In the genomic region with DNA sequence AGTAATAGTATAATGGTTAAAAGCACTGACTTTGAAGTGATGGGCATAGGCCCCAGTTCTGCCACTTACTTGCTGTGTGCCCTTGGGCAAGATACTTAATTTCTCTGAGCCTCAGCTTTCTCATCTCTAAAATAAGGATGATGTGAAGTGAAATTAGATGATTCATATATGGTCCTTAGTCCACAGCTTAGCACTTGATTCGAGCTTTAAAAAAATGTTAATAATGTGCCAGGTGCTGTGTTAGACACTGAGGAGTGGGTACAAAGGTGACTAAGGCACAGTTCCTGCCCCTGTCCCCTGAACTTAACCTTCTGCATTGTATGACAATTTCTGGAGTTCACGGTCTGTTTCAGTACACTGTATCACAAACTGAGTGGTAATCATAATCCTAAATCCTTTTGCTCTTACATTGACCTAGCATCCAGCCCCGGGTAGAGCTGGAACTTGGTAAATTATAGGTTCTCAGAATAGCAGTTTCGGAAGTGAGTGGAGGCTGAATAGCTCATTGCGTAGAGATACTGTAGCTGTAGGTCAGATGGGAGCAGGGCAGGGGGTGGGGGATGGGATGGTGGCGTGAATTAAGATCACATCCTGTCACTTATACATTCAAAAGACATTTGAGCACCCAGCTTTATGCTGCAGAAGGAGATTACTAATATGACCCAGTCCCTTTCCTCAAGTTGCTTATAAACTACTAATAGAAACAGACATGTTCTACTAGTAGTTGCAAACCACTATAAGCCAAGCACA, we compare ENCODE assay signal across 9 cellular contexts. TPM values are rescaled to one million over a fixed set of nuclear protein-coding genes. Genes with fewer than 3 reads are reported as not detected.
A peak's percentile ranks its signal among the peaks of the same experiment; 100 is the strongest.
DNase-seq lines count a peak whose midpoint lies in the region; ATAC-seq and TF ChIP-seq lines count a peak whose summit lies in the region.
"Had no signal": no experiment of that assay in that cellular context is flagged by ENCODE, and none has a peak within 500 bp of the region (broad histone marks: within the 10 kb centered on the region; RNA-seq: fewer than 3 reads in every experiment).

No MANE protein-coding gene starts in this region.

- H3K4me3 ChIP-seq in breast epithelium (peak overlapping the region in 1 of 3 donors; percentile 84), iPS-11a (ENCODE audit: low read depth, low read length) (peak overlapping the region; percentile 86)

- CTCF ChIA-PET in MCF 10A (lab: Yijun Ruan, JAX), result interaction anchor here (0.6 to 2.4 kb wide), 3 partner anchors 10 to 1453 kb away, joined by 3 to 6 read pairs (median 6); no protein-coding TSS in a partner anchor
- CTCF ChIA-PET in WTC11 (lab: Charles Lee), result interaction anchor here (1.3 to 3.3 kb wide), 4 partner anchors 17 to 226 kb away, joined by 3 to 17 read pairs (median 10); no protein-coding TSS in a partner anchor

- H3K27ac ChIP-seq in breast epithelium, result no peak overlapping the region

- ATAC-seq in WTC11 (no peak), GM21717 (IDR thresholded peaks at IDR 0.05; ENCODE audit: unreplicated experiment) (no peak)
- no peak for ATAC-seq in stimulated activated naive CD8-positive, alpha-beta T cell treated with anti-CD3 and anti-CD28 coated beads, Interleukin-15, amount 100 ng/mL, for 72 hours

- H3K4me1 ChIP-seq in breast epithelium, result peaks cover 0 to 6% of the 10 kb centered on the region in 2 donors

- H3K36me3 ChIP-seq in breast epithelium, result no peaks in the 10 kb centered on the region

- TF ChIP-seq POLR2A in breast epithelium (IDR thresholded peaks at IDR 0.05), result no peak

- peak overlapping the region; percentile 98 for H3K27ac Mint-ChIP-seq in MCF 10A (ENCODE audit: low read depth, unreplicated experiment)
- peak overlapping the region; percentile 43 for H3K27ac Mint-ChIP-seq in WTC11
- peak overlapping the region in 1 of 2 donors; percentile 94 for H3K27ac Mint-ChIP-seq in stimulated activated naive CD8-positive, alpha-beta T cell treated with anti-CD3 and anti-CD28 coated beads, Interleukin-15, amount 100 ng/mL, for 72 hours

- POLR2A ChIA-PET in MCF 10A (lab: Yijun Ruan, JAX) (interaction anchor here (0.9 to 6.5 kb wide), 5 partner anchors 13 to 81 kb away, joined by 3 to 88 read pairs (median 29); a partner anchor contains a TSS), WTC11 (lab: Charles Lee) (no interaction called here)

- intact Hi-C loops in MCF 10A (cut with micrococcal nuclease) (no loop called here), breast epithelium (cut with DNase I; ENCODE audit: low total_unique reads) (loop anchor here (10.0 kb wide), 1 partner anchor 1107 kb away; no protein-coding TSS in a partner anchor)

- TF ChIP-seq CTCF in MCF 10A (IDR thresholded peaks at IDR 0.05; ENCODE audit: unreplicated experiment) (no peak), breast epithelium (IDR thresholded peaks at IDR 0.05) (no peak), WTC11 (IDR thresholded peaks at IDR 0.05) (no peak)

- peaks cover 28% of the 10 kb centered on the region for H3K4me1 Mint-ChIP-seq in MCF 10A (ENCODE audit: insufficient read depth, unreplicated experiment)
- peaks cover 24% of the 10 kb centered on the region for H3K4me1 Mint-ChIP-seq in WTC11
- peaks cover 28% of the 10 kb centered on the region for H3K4me1 Mint-ChIP-seq in stimulated activated naive CD8-positive, alpha-beta T cell treated with anti-CD3 and anti-CD28 coated beads, Interleukin-15, amount 100 ng/mL, for 72 hours

- peaks cover 8% of the 10 kb centered on the region for H3K9me3 Mint-ChIP-seq in MCF 10A (ENCODE audit: unreplicated experiment)
- H3K9me3 Mint-ChIP-seq in WTC11, result no peaks in the 10 kb centered on the region; the same call in 1 of the 2 replicates
- H3K9me3 Mint-ChIP-seq in stimulated activated naive CD8-positive, alpha-beta T cell treated with anti-CD3 and anti-CD28 coated beads, Interleukin-15, amount 100 ng/mL, for 72 hours, result peaks cover 0 to 5% of the 10 kb centered on the region in 2 donors

- peaks cover 0 to 8% of the 10 kb centered on the region in 2 donors for H3K9me3 ChIP-seq in breast epithelium

- TSS peak; percentile 25 for BruUV-seq in MCF 10A (replicated peaks; lab: Mats Ljungman, UMichigan)

- H3K27me3 Mint-ChIP-seq in MCF 10A (ENCODE audit: insufficient read depth, unreplicated experiment) (no peaks in the 10 kb centered on the region), WTC11 (ENCODE audit: low read depth) (no peaks in the 10 kb centered on the region; the same call in 1 of the 2 replicates)
- no peaks in the 10 kb centered on the region for H3K27me3 Mint-ChIP-seq in stimulated activated naive CD8-positive, alpha-beta T cell treated with anti-CD3 and anti-CD28 coated beads, Interleukin-15, amount 100 ng/mL, for 72 hours

- H3K4me3 Mint-ChIP-seq in MCF 10A (ENCODE audit: unreplicated experiment), result peak overlapping the region; percentile 98
- peak overlapping the region; percentile 95 for H3K4me3 Mint-ChIP-seq in WTC11
- H3K4me3 Mint-ChIP-seq in stimulated activated naive CD8-positive, alpha-beta T cell treated with anti-CD3 and anti-CD28 coated beads, Interleukin-15, amount 100 ng/mL, for 72 hours, result peak overlapping the region; percentile 85 to 94

- DNase-seq in MCF 10A (ENCODE audit: unreplicated experiment), result no peak
- no peak for DNase-seq in breast epithelium (ENCODE audit: low spot score in 2 of 2)
- no peak for DNase-seq in WTC11 (ENCODE audit: low spot score)
- no peak for DNase-seq in stimulated activated naive CD8-positive, alpha-beta T cell treated with anti-CD3 and anti-CD28 coated beads, Interleukin-15, amount 100 ng/mL, for 72 hours
- no peak for DNase-seq in GM19240 (ENCODE audit: insufficient read length, low spot score)
- DNase-seq in cerebellum (ENCODE audit: low spot score), result no peak
- DNase-seq: WERI-Rb-1 had no signal

- H3K36me3 Mint-ChIP-seq in MCF 10A (ENCODE audit: insufficient read depth, unreplicated experiment), result peaks cover 28% of the 10 kb centered on the region
- peaks cover 35% of the 10 kb centered on the region for H3K36me3 Mint-ChIP-seq in WTC11

- no peaks in the 10 kb centered on the region for H3K27me3 ChIP-seq in breast epithelium

TF ChIP-seq in WTC11, 78 proteins besides CTCF, POLR2A, EP300 and RAD21 (continues in another document):
- no peak for TF ChIP-seq GTF2I (CRISPR knock-in tag; conservative IDR thresholded peaks at IDR 0.05)
- no peak for TF ChIP-seq KAT7 (CRISPR knock-in tag; IDR thresholded peaks at IDR 0.05; ENCODE audit: borderline replicate concordance)
- TF ChIP-seq, protein P1, sequence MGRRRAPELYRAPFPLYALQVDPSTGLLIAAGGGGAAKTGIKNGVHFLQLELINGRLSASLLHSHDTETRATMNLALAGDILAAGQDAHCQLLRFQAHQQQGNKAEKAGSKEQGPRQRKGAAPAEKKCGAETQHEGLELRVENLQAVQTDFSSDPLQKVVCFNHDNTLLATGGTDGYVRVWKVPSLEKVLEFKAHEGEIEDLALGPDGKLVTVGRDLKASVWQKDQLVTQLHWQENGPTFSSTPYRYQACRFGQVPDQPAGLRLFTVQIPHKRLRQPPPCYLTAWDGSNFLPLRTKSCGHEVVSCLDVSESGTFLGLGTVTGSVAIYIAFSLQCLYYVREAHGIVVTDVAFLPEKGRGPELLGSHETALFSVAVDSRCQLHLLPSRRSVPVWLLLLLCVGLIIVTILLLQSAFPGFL (CRISPR knock-in tag; IDR thresholded peaks at IDR 0.05; ENCODE audit: borderline replicate concordance), result no peak
- no peak for TF ChIP-seq IRF2 (CRISPR knock-in tag; IDR thresholded peaks at IDR 0.05; ENCODE audit: borderline replicate concordance, low read depth)
- no peak for TF ChIP-seq FOXJ3 (CRISPR knock-in tag; IDR thresholded peaks at IDR 0.05; ENCODE audit: borderline replicate concordance)
- TF ChIP-seq RORB (CRISPR knock-in tag; IDR thresholded peaks at IDR 0.05), result no peak
- TF ChIP-seq, protein P2, sequence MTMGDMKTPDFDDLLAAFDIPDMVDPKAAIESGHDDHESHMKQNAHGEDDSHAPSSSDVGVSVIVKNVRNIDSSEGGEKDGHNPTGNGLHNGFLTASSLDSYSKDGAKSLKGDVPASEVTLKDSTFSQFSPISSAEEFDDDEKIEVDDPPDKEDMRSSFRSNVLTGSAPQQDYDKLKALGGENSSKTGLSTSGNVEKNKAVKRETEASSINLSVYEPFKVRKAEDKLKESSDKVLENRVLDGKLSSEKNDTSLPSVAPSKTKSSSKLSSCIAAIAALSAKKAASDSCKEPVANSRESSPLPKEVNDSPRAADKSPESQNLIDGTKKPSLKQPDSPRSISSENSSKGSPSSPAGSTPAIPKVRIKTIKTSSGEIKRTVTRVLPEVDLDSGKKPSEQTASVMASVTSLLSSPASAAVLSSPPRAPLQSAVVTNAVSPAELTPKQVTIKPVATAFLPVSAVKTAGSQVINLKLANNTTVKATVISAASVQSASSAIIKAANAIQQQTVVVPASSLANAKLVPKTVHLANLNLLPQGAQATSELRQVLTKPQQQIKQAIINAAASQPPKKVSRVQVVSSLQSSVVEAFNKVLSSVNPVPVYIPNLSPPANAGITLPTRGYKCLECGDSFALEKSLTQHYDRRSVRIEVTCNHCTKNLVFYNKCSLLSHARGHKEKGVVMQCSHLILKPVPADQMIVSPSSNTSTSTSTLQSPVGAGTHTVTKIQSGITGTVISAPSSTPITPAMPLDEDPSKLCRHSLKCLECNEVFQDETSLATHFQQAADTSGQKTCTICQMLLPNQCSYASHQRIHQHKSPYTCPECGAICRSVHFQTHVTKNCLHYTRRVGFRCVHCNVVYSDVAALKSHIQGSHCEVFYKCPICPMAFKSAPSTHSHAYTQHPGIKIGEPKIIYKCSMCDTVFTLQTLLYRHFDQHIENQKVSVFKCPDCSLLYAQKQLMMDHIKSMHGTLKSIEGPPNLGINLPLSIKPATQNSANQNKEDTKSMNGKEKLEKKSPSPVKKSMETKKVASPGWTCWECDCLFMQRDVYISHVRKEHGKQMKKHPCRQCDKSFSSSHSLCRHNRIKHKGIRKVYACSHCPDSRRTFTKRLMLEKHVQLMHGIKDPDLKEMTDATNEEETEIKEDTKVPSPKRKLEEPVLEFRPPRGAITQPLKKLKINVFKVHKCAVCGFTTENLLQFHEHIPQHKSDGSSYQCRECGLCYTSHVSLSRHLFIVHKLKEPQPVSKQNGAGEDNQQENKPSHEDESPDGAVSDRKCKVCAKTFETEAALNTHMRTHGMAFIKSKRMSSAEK (CRISPR knock-in tag; IDR thresholded peaks at IDR 0.05; ENCODE audit: borderline replicate concordance), result no peak
- no peak for TF ChIP-seq SOX15 (CRISPR knock-in tag; IDR thresholded peaks at IDR 0.05)
- no peak for TF ChIP-seq NR2C2 (CRISPR knock-in tag; IDR thresholded peaks at IDR 0.05)
- TF ChIP-seq FOXK1 (CRISPR knock-in tag; IDR thresholded peaks at IDR 0.05), result no peak
- no peak for TF ChIP-seq OVOL2 (CRISPR knock-in tag; IDR thresholded peaks at IDR 0.05; ENCODE audit: borderline replicate concordance)

RNA-seq across cellular contexts. Expression of a gene that starts 1.5 kb away (rescaled TPM):
- total RNA-seq in MCF 10A (2022) (8.4 and 9.5 TPM in 2 replicates), breast epithelium (10 to 100 TPM in 2 of 3 donors, 1 to 10 TPM in 1; 5.8 to 18.4 (median 10.5) TPM), WTC11 (2021) (16.6 to 18.5 TPM (median 18.0 TPM) in 3 replicates), cerebellum (9.5 TPM)

RNA-seq across cellular contexts. Expression of a gene that starts 30.7 kb away (rescaled TPM):
- total RNA-seq in MCF 10A (2022) (15.7 and 16.7 TPM in 2 replicates), breast epithelium (10 to 100 TPM; 21.7 to 31.5 (median 25.9) TPM), WTC11 (2021) (28.7 to 31.3 TPM (median 30.7 TPM) in 3 replicates), cerebellum (32.8 TPM)

RNA-seq across cellular contexts. Expression of a gene that starts 31.0 kb away (rescaled TPM):
- total RNA-seq in MCF 10A (2022) (13.2 and 17.2 TPM in 2 replicates), breast epithelium (10 to 100 TPM; 11.1 to 22.1 (median 14.9) TPM), WTC11 (2021) (2.6 to 4.2 TPM (median 3.1 TPM) in 3 replicates), cerebellum (3.0 TPM)
